Comparison of ENCODE assay signal across 1 cellular context in the genomic region with DNA sequence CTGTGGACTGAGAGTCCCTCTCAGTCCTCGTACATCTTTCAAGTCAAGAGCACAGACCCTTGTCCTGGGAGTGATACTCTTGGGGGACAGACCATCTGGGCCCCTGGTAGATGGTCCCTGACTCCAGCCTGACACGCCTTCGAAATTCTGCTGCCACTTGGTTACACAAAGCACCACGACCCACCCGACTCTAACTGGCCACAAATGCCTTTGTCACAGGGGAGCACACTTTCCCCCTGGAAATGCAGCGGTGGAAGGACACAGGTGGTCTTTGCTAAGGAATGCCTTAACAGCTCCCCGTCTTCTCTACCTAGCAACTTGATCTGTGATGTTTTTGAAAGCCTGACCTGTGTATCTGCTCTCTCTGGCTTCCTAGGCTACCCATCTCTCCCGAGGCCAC.
TF ChIP-seq lines count a peak whose summit lies in the region.

No MANE protein-coding gene starts in this region.

TF ChIP-seq in GM23338, 12 proteins besides CTCF, POLR2A, EP300 and RAD21:
- TF ChIP-seq POLR2AphosphoS5 (IDR thresholded peaks at IDR 0.05; ENCODE audit: low read depth): no peak
- TF ChIP-seq EZH2 (IDR thresholded peaks at IDR 0.05; ENCODE audit: low read depth, unreplicated experiment): no peak
- TF ChIP-seq CREB1 (CRISPR knock-in tag; IDR thresholded peaks at IDR 0.05; ENCODE audit: low read depth): no peak
- TF ChIP-seq JUNB (IDR thresholded peaks at IDR 0.05; ENCODE audit: unreplicated experiment): no peak
- TF ChIP-seq, protein P1, sequence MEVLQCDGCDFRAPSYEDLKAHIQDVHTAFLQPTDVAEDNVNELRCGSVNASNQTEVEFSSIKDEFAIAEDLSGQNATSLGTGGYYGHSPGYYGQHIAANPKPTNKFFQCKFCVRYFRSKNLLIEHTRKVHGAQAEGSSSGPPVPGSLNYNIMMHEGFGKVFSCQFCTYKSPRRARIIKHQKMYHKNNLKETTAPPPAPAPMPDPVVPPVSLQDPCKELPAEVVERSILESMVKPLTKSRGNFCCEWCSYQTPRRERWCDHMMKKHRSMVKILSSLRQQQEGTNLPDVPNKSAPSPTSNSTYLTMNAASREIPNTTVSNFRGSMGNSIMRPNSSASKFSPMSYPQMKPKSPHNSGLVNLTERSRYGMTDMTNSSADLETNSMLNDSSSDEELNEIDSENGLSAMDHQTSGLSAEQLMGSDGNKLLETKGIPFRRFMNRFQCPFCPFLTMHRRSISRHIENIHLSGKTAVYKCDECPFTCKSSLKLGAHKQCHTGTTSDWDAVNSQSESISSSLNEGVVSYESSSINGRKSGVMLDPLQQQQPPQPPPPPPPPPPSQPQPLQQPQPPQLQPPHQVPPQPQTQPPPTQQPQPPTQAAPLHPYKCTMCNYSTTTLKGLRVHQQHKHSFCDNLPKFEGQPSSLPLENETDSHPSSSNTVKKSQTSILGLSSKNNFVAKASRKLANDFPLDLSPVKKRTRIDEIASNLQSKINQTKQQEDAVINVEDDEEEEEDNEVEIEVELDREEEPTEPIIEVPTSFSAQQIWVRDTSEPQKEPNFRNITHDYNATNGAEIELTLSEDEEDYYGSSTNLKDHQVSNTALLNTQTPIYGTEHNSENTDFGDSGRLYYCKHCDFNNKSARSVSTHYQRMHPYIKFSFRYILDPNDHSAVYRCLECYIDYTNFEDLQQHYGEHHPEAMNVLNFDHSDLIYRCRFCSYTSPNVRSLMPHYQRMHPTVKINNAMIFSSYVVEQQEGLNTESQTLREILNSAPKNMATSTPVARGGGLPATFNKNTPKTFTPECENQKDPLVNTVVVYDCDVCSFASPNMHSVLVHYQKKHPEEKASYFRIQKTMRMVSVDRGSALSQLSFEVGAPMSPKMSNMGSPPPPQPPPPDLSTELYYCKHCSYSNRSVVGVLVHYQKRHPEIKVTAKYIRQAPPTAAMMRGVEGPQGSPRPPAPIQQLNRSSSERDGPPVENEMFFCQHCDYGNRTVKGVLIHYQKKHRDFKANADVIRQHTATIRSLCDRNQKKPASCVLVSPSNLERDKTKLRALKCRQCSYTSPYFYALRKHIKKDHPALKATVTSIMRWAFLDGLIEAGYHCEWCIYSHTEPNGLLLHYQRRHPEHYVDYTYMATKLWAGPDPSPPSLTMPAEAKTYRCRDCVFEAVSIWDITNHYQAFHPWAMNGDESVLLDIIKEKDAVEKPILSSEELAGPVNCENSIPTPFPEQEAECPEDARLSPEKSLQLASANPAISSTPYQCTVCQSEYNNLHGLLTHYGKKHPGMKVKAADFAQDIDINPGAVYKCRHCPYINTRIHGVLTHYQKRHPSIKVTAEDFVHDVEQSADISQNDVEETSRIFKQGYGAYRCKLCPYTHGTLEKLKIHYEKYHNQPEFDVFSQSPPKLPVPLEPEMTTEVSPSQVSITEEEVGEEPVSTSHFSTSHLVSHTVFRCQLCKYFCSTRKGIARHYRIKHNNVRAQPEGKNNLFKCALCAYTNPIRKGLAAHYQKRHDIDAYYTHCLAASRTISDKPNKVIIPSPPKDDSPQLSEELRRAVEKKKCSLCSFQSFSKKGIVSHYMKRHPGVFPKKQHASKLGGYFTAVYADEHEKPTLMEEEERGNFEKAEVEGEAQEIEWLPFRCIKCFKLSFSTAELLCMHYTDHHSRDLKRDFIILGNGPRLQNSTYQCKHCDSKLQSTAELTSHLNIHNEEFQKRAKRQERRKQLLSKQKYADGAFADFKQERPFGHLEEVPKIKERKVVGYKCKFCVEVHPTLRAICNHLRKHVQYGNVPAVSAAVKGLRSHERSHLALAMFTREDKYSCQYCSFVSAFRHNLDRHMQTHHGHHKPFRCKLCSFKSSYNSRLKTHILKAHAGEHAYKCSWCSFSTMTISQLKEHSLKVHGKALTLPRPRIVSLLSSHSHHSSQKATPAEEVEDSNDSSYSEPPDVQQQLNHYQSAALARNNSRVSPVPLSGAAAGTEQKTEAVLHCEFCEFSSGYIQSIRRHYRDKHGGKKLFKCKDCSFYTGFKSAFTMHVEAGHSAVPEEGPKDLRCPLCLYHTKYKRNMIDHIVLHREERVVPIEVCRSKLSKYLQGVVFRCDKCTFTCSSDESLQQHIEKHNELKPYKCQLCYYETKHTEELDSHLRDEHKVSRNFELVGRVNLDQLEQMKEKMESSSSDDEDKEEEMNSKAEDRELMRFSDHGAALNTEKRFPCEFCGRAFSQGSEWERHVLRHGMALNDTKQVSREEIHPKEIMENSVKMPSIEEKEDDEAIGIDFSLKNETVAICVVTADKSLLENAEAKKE (CRISPR knock-in tag; IDR thresholded peaks at IDR 0.05): no peak
- no peak for TF ChIP-seq NANOG (IDR thresholded peaks at IDR 0.05; ENCODE audit: borderline replicate concordance)
- no peak for TF ChIP-seq ZNF331 (CRISPR knock-in tag; IDR thresholded peaks at IDR 0.05; ENCODE audit: low read depth)
- TF ChIP-seq REST (IDR thresholded peaks at IDR 0.05; ENCODE audit: unreplicated experiment): no peak
- no peak for TF ChIP-seq EZH2phosphoT487 (IDR thresholded peaks at IDR 0.05; ENCODE audit: unreplicated experiment)
- no peak for TF ChIP-seq ZNF114 (CRISPR knock-in tag; IDR thresholded peaks at IDR 0.05)
